In genomic region chr17:36183811-36184765, GRCh38 we compare ENCODE assay signal across 9 cellular contexts. TPM values are rescaled to one million over a fixed set of nuclear protein-coding genes. Genes with fewer than 3 reads are reported as not detected.
DNase-seq lines count a peak whose midpoint lies in the region; ATAC-seq and TF ChIP-seq lines count a peak whose summit lies in the region.
"Had no signal": no experiment of that assay in that cellular context is flagged by ENCODE, and none has a peak within 500 bp of the region (broad histone marks: within the 10 kb centered on the region; RNA-seq: fewer than 3 reads in every experiment).

No MANE protein-coding gene starts in this region.

- H2AFZ ChIP-seq in GM23248 = peak overlapping the region; percentile 97

- peaks cover 13% of the 10 kb centered on the region for H3K79me2 ChIP-seq in GM23248 (ENCODE audit: insufficient read depth)

- H3K27ac ChIP-seq in GM23248 (no peak overlapping the region), gastroesophageal sphincter (peak overlapping the region in 1 of 4 donors; percentile 72)

- peaks cover 22% of the 10 kb centered on the region for H3K4me1 Mint-ChIP-seq in activated CD8-positive, alpha-beta T cell treated with anti-CD3 and anti-CD28 coated beads for 36 hours (ENCODE audit: low read depth)

- H3K27me3 ChIP-seq in GM23248 (replicated peaks; ENCODE audit: insufficient read depth) (no peaks in the 10 kb centered on the region), gastroesophageal sphincter (peaks cover 35% of the 10 kb centered on the region)

- H3K4me1 ChIP-seq in GM23248 (ENCODE audit: insufficient read depth) (0 out of 2 replicates have a peak, but pooled peaks cover 5% of the 10 kb centered on the region), gastroesophageal sphincter (peaks cover 0 to 23% (median 7%) of the 10 kb centered on the region in 3 donors)

- no peaks in the 10 kb centered on the region for H3K36me3 Mint-ChIP-seq in activated CD8-positive, alpha-beta T cell treated with anti-CD3 and anti-CD28 coated beads for 36 hours (ENCODE audit: low read depth)

- H3K9ac ChIP-seq in GM23248 = peak overlapping the region; percentile 82

- no peaks in the 10 kb centered on the region for H3K9me3 Mint-ChIP-seq in activated CD8-positive, alpha-beta T cell treated with anti-CD3 and anti-CD28 coated beads for 36 hours

- no peaks in the 10 kb centered on the region for H3F3A ChIP-seq in GM23248 (ENCODE audit: insufficient read depth)

- WGBS in GM23248 (ENCODE audit: low coverage in 1 of 2, low lambda C conversion rate in 2 of 2, missing lambda C conversion rate in 2 of 2), 2 experiments = 60 to 63% methylated on average over 15 to 16 of the region's 16 CpGs
- 86 to 90% methylated on average over 1 to 6 of the region's 16 CpGs for WGBS in gastroesophageal sphincter (ENCODE audit: low coverage in 1 of 2), 2 donors

- in situ Hi-C loops in GM23248 (cut with MboI) = no loop called here

- H3K27me3 Mint-ChIP-seq in activated CD8-positive, alpha-beta T cell treated with anti-CD3 and anti-CD28 coated beads for 36 hours = peaks cover 19% of the 10 kb centered on the region

- H4K20me1 ChIP-seq in GM23248 (ENCODE audit: insufficient read depth) = no peaks in the 10 kb centered on the region

- CTCF ChIA-PET in activated CD8-positive, alpha-beta T cell treated with anti-CD3 and anti-CD28 coated beads for 36 hours (lab: Charles Lee) = no interaction called here

- POLR2A ChIA-PET in activated CD8-positive, alpha-beta T cell treated with anti-CD3 and anti-CD28 coated beads for 36 hours (lab: Charles Lee) = interaction anchor here (1.2 kb wide), 1 partner anchor 11 kb away, joined by 3 read pairs; no protein-coding TSS in a partner anchor

- DNase-seq in GM23248 = no peak
- DNase-seq in activated CD8-positive, alpha-beta T cell treated with anti-CD3 and anti-CD28 coated beads for 36 hours = no peak
- no peak for DNase-seq in skeletal muscle cell (ENCODE audit: low read depth)
- DNase-seq in nucleus accumbens (lab: John Stamatoyannopoulos, UW) = no peak
- DNase-seq in DMS79 treated with DMSO at 0.1 percent for 48 hours (lab: John Stamatoyannopoulos, UW) = no peak
- DNase-seq in erythroblast (lab: John Stamatoyannopoulos, UW) = no peak

- peak overlapping the region; percentile 84 for H3K27ac Mint-ChIP-seq in activated CD8-positive, alpha-beta T cell treated with anti-CD3 and anti-CD28 coated beads for 36 hours

- H3K36me3 ChIP-seq in GM23248 (ENCODE audit: low read depth) (no peaks in the 10 kb centered on the region), gastroesophageal sphincter (no peaks in the 10 kb centered on the region)

- TF ChIP-seq EP300 in gastroesophageal sphincter (IDR thresholded peaks at IDR 0.05) = no peak

- H3K4me2 ChIP-seq in GM23248 (ENCODE audit: unreplicated experiment) = peak overlapping the region; percentile 87

- intact Hi-C loops in activated CD8-positive, alpha-beta T cell treated with anti-CD3 and anti-CD28 coated beads for 36 hours (cut with micrococcal nuclease) = no loop called here

- peak overlapping the region; percentile 67 for H3K4me3 Mint-ChIP-seq in activated CD8-positive, alpha-beta T cell treated with anti-CD3 and anti-CD28 coated beads for 36 hours

- no peaks in the 10 kb centered on the region for H3K9me3 ChIP-seq in GM23248 (ENCODE audit: low read depth)
- no peaks in the 10 kb centered on the region for H3K9me3 ChIP-seq in iPS-18c (ENCODE audit: control insufficient read depth, insufficient read depth, low read length)
- no peaks in the 10 kb centered on the region for H3K9me3 ChIP-seq in gastroesophageal sphincter

- TF ChIP-seq CTCF in activated CD8-positive, alpha-beta T cell treated with anti-CD3 and anti-CD28 coated beads for 36 hours (IDR thresholded peaks at IDR 0.05) = no peak
- TF ChIP-seq CTCF in gastroesophageal sphincter (IDR thresholded peaks at IDR 0.05) = no peak

- H3K9me2 ChIP-seq in GM23248 (ENCODE audit: insufficient read depth) = no peaks in the 10 kb centered on the region

- ATAC-seq in activated CD8-positive, alpha-beta T cell treated with anti-CD3 and anti-CD28 coated beads for 36 hours = no peak
- ATAC-seq in gastroesophageal sphincter = no peak

- TF ChIP-seq POLR2A in gastroesophageal sphincter (IDR thresholded peaks at IDR 0.05) (no peak), erythroblast (IDR thresholded peaks at IDR 0.05; ENCODE audit: low read length) (no peak)

- peak overlapping the region; percentile 75 for H3K4me3 ChIP-seq in GM23248
- peak overlapping the region; percentile 59; the same call in 1 of the 2 replicates for H3K4me3 ChIP-seq in iPS-18c (ENCODE audit: insufficient read depth, low read depth, low read length)
- peak overlapping the region; percentile 63 for H3K4me3 ChIP-seq in skeletal muscle cell (ENCODE audit: low read depth, low read length)
- peak overlapping the region in 1 of 2 donors; percentile 56 for H3K4me3 ChIP-seq in gastroesophageal sphincter

RNA-seq across cellular contexts. Expression of gene TBC1D3B, which starts 7.7 kb away (rescaled TPM):
- not detected in 2 replicates for total RNA-seq in GM23248 (2014; rRNA removed; shearing (Covaris generic))
- 0.64 and 1.0 TPM in 2 replicates for polyA plus RNA-seq in GM23248 (2016; fragmentation: Nextera tagmentation; extraction: Ambion mirVana)
- 1 to 10 TPM; 6.6 to 9.0 TPM for total RNA-seq in activated CD8-positive, alpha-beta T cell treated with anti-CD3 and anti-CD28 coated beads for 36 hours
- total RNA-seq in gastroesophageal sphincter = 1 to 10 TPM; 1.7 to 9.2 (median 5.0) TPM

RNA-seq across cellular contexts. Expression of gene CCL3L1, which starts 12.5 kb away (rescaled TPM):
- not detected in 2 replicates for total RNA-seq in GM23248 (2014; rRNA removed; shearing (Covaris generic))
- polyA plus RNA-seq in GM23248 (2016; fragmentation: Nextera tagmentation; extraction: Ambion mirVana) = 0.52 TPM in 1 of 2 replicates, not detected in the other
- total RNA-seq in activated CD8-positive, alpha-beta T cell treated with anti-CD3 and anti-CD28 coated beads for 36 hours = 10 to 100 TPM; 33.8 to 35.1 TPM
- not detected for total RNA-seq in gastroesophageal sphincter
- total RNA-seq: glomerular endothelial cell had no signal

RNA-seq across cellular contexts. Expression of gene CCL4L2, which starts 26.8 kb away (rescaled TPM):
- total RNA-seq in GM23248 (2014; rRNA removed; shearing (Covaris generic)) = 7.6 TPM in 1 of 2 replicates, not detected in the other
- polyA plus RNA-seq in GM23248 (2016; fragmentation: Nextera tagmentation; extraction: Ambion mirVana) = 0.69 TPM in 1 of 2 replicates, not detected in the other
- 100 to 1,000 TPM in 1 of 2 experiments, 10 to 100 TPM in 1; 95.1 to 102 TPM for total RNA-seq in activated CD8-positive, alpha-beta T cell treated with anti-CD3 and anti-CD28 coated beads for 36 hours
- total RNA-seq in gastroesophageal sphincter = under 1 TPM in 1 of 4 donors, not detected in 3; 0.69 TPM
- total RNA-seq: glomerular endothelial cell had no signal

Comparison
In these comparisons a context has a peak if more than half of its experiments do, and no peak if none do; other contexts are left out.
1. RNA of gene CCL3L1, which starts 12.5 kb away (total RNA-seq): 33.8 to 35.1 TPM in activated CD8-positive, alpha-beta T cell treated with anti-CD3 and anti-CD28 coated beads for 36 hours; not detected in GM23248 and not detected in gastroesophageal sphincter; every median in the first group is over 10 times any median in the second.